8 cellular contexts compared by ENCODE assay signal in genomic region chr6:152642578-152643375, GRCh38. TPM values are rescaled to one million over a fixed set of nuclear protein-coding genes. Genes with fewer than 3 reads are reported as not detected.
A peak's percentile ranks its signal among the peaks of the same experiment; 100 is the strongest.
DNase-seq lines count a peak whose midpoint lies in the region; ATAC-seq and TF ChIP-seq lines count a peak whose summit lies in the region.

No MANE protein-coding gene starts in this region.

- no peaks in the 10 kb centered on the region for H3K9me2 ChIP-seq in neural cell (ENCODE audit: insufficient read depth, low read length)

- no peak overlapping the region for H3K4me3 ChIP-seq in esophagus squamous epithelium
- H3K4me3 ChIP-seq in neural cell (ENCODE audit: low read length), result no peak overlapping the region

- peaks cover 0 to 7% (median 0%) of the 10 kb centered on the region in 4 donors for H3K27me3 ChIP-seq in esophagus squamous epithelium
- H3K27me3 ChIP-seq in neural cell (ENCODE audit: insufficient read depth, low read depth, low read length), result peaks cover 8% of the 10 kb centered on the region

- CTCF ChIA-PET in T-cell (lab: Charles Lee), result interaction anchor here in 1 of 2 donors (0.9 to 1.6 kb wide), 11 partner anchors 8 to 157 kb away, joined by 3 to 19 read pairs (median 3); no protein-coding TSS in a partner anchor

- H3K27me3 Mint-ChIP-seq in T-cell, result peaks cover 4 to 13% of the 10 kb centered on the region in 2 donors

- peak in 5 of 6 experiments; percentile 36 to 68 (median 47) for TF ChIP-seq CTCF in esophagus squamous epithelium (IDR thresholded peaks at IDR 0.05)
- peak; percentile 76 for TF ChIP-seq CTCF in neural cell (IDR thresholded peaks at IDR 0.05; ENCODE audit: poor library complexity, severe bottlenecking)

- intact Hi-C loops in esophagus squamous epithelium (cut with DNase I), result loop anchor here (2.0 kb wide), 1 partner anchor 90 kb away; no protein-coding TSS in a partner anchor

- WGBS in esophagus squamous epithelium, 2 donors, result 42 to 47% methylated on average over 5 to 8 of the region's 8 CpGs

- H3K79me2 ChIP-seq in neural cell (replicated peaks; ENCODE audit: insufficient read depth, low read length), result no peaks in the 10 kb centered on the region

- ATAC-seq in GM21423 (IDR thresholded peaks at IDR 0.05; ENCODE audit: unreplicated experiment) (peak; percentile 86), T-cell (replicated peaks in 1 of 4) (peak in 3 of 4 experiments; percentile 20 to 52 (median 34))

- H3K36me3 ChIP-seq in esophagus squamous epithelium (no peaks in the 10 kb centered on the region), neural cell (ENCODE audit: insufficient read depth, low read length) (no peaks in the 10 kb centered on the region)

- peaks cover 3 to 5% (median 3%) of the 10 kb centered on the region in 3 donors for H3K4me1 Mint-ChIP-seq in T-cell

- no peaks in the 10 kb centered on the region for H3K36me3 Mint-ChIP-seq in T-cell

- peak; percentile 43 for DNase-seq in NK-92 treated with Interleukin-12 subunit alpha and Interleukin-12 subunit beta, amount 100 ng/mL, for 24 hours (lab: John Stamatoyannopoulos, UW)
- DNase-seq in NK-92 (lab: John Stamatoyannopoulos, UW; ENCODE audit: unreplicated experiment) (no peak), HuH-7.5 (ENCODE audit: low spot score) (peak; percentile 31), T-cell (peak in 24 of 34 experiments; percentile 5 to 52 (median 21)), esophagus squamous epithelium (lab: John Stamatoyannopoulos, UW) (no peak), NCI-H187 treated with DMSO at 0.1 percent for 48 hours (lab: John Stamatoyannopoulos, UW) (no peak)

- no peak overlapping the region for H3K4me3 Mint-ChIP-seq in T-cell

- H3K9me3 Mint-ChIP-seq in T-cell, result no peaks in the 10 kb centered on the region

- POLR2A ChIA-PET in T-cell (lab: Charles Lee), result interaction anchor here in 1 of 2 donors (0.6 kb wide), 2 partner anchors 176 to 424 kb away, joined by 3 to 6 read pairs; no protein-coding TSS in a partner anchor

- H3K4me2 ChIP-seq in neural cell (ENCODE audit: low read length), result no peak overlapping the region

- no peaks in the 10 kb centered on the region for H3F3A ChIP-seq in neural cell (ENCODE audit: insufficient read depth, low read length, poor library complexity, severe bottlenecking)

- H4K20me1 ChIP-seq in neural cell (ENCODE audit: insufficient read depth), result no peaks in the 10 kb centered on the region

- H3K27ac ChIP-seq in esophagus squamous epithelium (no peak overlapping the region), neural cell (ENCODE audit: low read length) (no peak overlapping the region)

- H3K9ac ChIP-seq in neural cell (ENCODE audit: low read length), result no peak overlapping the region

- no peak overlapping the region for H3K27ac Mint-ChIP-seq in T-cell

- H3K9me3 ChIP-seq in esophagus squamous epithelium (no peaks in the 10 kb centered on the region), neural cell (ENCODE audit: low read length) (no peaks in the 10 kb centered on the region)

- no peak overlapping the region for H2AFZ ChIP-seq in neural cell (ENCODE audit: low read depth, low read length)

- H3K4me1 ChIP-seq in esophagus squamous epithelium, result peaks cover 0 to 7% (median 0%) of the 10 kb centered on the region in 3 donors

- TF ChIP-seq RAD21 in neural cell (conservative IDR thresholded peaks at IDR 0.05), result peak; percentile 78

- no peak for TF ChIP-seq EP300 in neural cell (conservative IDR thresholded peaks at IDR 0.05; ENCODE audit: poor library complexity, severe bottlenecking)

- TF ChIP-seq POLR2A in esophagus squamous epithelium (IDR thresholded peaks at IDR 0.05), result no peak

TF ChIP-seq in neural cell, 6 proteins besides CTCF, POLR2A, EP300 and RAD21:
- TF ChIP-seq SMC3 (conservative IDR thresholded peaks at IDR 0.05; ENCODE audit: poor library complexity) (peak; percentile 74), EZH2 (IDR thresholded peaks at IDR 0.05; ENCODE audit: borderline replicate concordance, insufficient read depth, low read length, poor library complexity, severe bottlenecking) (no peak), MXI1 (conservative IDR thresholded peaks at IDR 0.05; ENCODE audit: poor library complexity, severe bottlenecking) (no peak), REST (IDR thresholded peaks at IDR 0.05; ENCODE audit: borderline replicate concordance) (no peak), POLR2AphosphoS5 (IDR thresholded peaks at IDR 0.05) (no peak), TAF1 (IDR thresholded peaks at IDR 0.05; ENCODE audit: low read depth) (no peak)

RNA-seq across cellular contexts. Expression of gene SYNE1, which starts 5.6 kb away (rescaled TPM):
- total RNA-seq in T-cell (100 to 1,000 TPM; 174 to 235 (median 192) TPM), esophagus squamous epithelium (10 to 100 TPM in 3 of 4 donors, 1 to 10 TPM in 1; 7.4 to 66.4 (median 20.7) TPM)
- polyA plus RNA-seq in neural cell, result 31.7 and 38.5 TPM in 2 replicates
- 200 and 216 TPM in 2 replicates for polyA minus RNA-seq in neural cell

RNA-seq across cellular contexts. Expression of gene MYCT1, which starts 54.9 kb away (rescaled TPM):
- total RNA-seq in T-cell (under 1 TPM; 0.25 to 0.44 (median 0.26) TPM), esophagus squamous epithelium (1 to 10 TPM in 3 of 4 donors, under 1 TPM in 1; 0.53 to 7.8 (median 2.6) TPM)
- polyA plus RNA-seq in neural cell, result not detected in 2 replicates
- polyA minus RNA-seq in neural cell, result not detected in 2 replicates

Comparison
In these comparisons a context has a peak if more than half of its experiments do, and no peak if none do; other contexts are left out.
1. DNase-seq: peak in NK-92 treated with Interleukin-12 subunit alpha and Interleukin-12 subunit beta, amount 100 ng/mL, for 24 hours (single experiment), HuH-7.5 (single experiment) and T-cell (24 of 34); none in NK-92 (single experiment), esophagus squamous epithelium (single experiment) and NCI-H187 treated with DMSO at 0.1 percent for 48 hours (single experiment).